In genomic region chr12:8914716-8915526, GRCh38 we compare ENCODE assay signal across 8 cellular contexts. TPM values are rescaled to one million over a fixed set of nuclear protein-coding genes. Genes with fewer than 3 reads are reported as not detected.
DNase-seq lines count a peak whose midpoint lies in the region; ATAC-seq and TF ChIP-seq lines count a peak whose summit lies in the region.

No MANE protein-coding gene starts in this region.

- H3K9me3 ChIP-seq in ovary (no peaks in the 10 kb centered on the region), thoracic aorta (no peaks in the 10 kb centered on the region)

- WGBS in ovary, 3 donors: 0 to 1% (median 1%) methylated on average over 25 to 32 of the region's 35 CpGs

- DNase-seq in C1 segment of cervical spinal cord (lab: John Stamatoyannopoulos, UW) (peak in 10 of 14 donors; percentile 1 to 56 (median 40)), RKO (ENCODE audit: low spot score) (peak; percentile 57), activated gamma-delta T cell treated with Interleukin-2 at 50 U/mL for 16 hours (peak; percentile 58), germinal center (ENCODE audit: low spot score) (peak; percentile 77), ovary (peak; percentile 34 to 61 (median 49)), thoracic aorta (ENCODE audit: low spot score) (no peak)

- H3K4me3 ChIP-seq in ovary: peak overlapping the region; percentile 68
- H3K4me3 ChIP-seq in thoracic aorta: peak overlapping the region; percentile 90

- no peak for TF ChIP-seq EP300 in ovary (IDR thresholded peaks at IDR 0.05)

- peak; percentile 78 for ATAC-seq in GM19395 (IDR thresholded peaks at IDR 0.05; ENCODE audit: unreplicated experiment)
- peak; percentile 33 for ATAC-seq in HG03565 (IDR thresholded peaks at IDR 0.05; ENCODE audit: unreplicated experiment)
- ATAC-seq in thoracic aorta (ENCODE audit: insufficient number of reproducible peaks, low FRiP score, low read depth): no peak

- intact Hi-C loops in ovary (cut with DNase I): no loop called here

- TF ChIP-seq CTCF in ovary (IDR thresholded peaks at IDR 0.05) (no peak), thoracic aorta (IDR thresholded peaks at IDR 0.05) (no peak)

- H3K27me3 ChIP-seq in ovary (no peaks in the 10 kb centered on the region), thoracic aorta (replicated peaks; ENCODE audit: insufficient read depth) (no peaks in the 10 kb centered on the region)

- no peaks in the 10 kb centered on the region for H3K36me3 ChIP-seq in ovary
- H3K36me3 ChIP-seq in thoracic aorta: no peaks in the 10 kb centered on the region

- H3K27ac ChIP-seq in ovary (peak overlapping the region in 1 of 2 donors; percentile 95), thoracic aorta (peak overlapping the region; percentile 65 to 73)

- H3K4me1 ChIP-seq in ovary (ENCODE audit: insufficient read depth) (peaks cover 8% of the 10 kb centered on the region), thoracic aorta (ENCODE audit: control insufficient read depth in 1 of 2, low read depth in 2 of 2) (peaks cover 9 to 30% of the 10 kb centered on the region in 2 donors)

- TF ChIP-seq POLR2A in ovary (IDR thresholded peaks at IDR 0.05): no peak

RNA-seq across cellular contexts. Expression of gene PHC1, which starts 0.6 kb away (rescaled TPM):
- total RNA-seq in ovary (10 to 100 TPM; 48.3 to 66.6 (median 58.9) TPM), thoracic aorta (10 to 100 TPM; 50.1 to 55.9 TPM)
- 10 to 100 TPM; 35.0 to 36.2 TPM for polyA plus RNA-seq in ovary

RNA-seq across cellular contexts. Expression of gene M6PR, which starts 34.5 kb away (rescaled TPM):
- total RNA-seq in ovary: 100 to 1,000 TPM in 4 of 7 donors, 10 to 100 TPM in 3; 58.2 to 133 (median 101) TPM
- 100 to 1,000 TPM in 1 of 2 donors, 10 to 100 TPM in 1; 44.9 to 150 TPM for polyA plus RNA-seq in ovary
- total RNA-seq in thoracic aorta: 100 to 1,000 TPM; 119 to 148 TPM
